12 cellular contexts compared by ENCODE assay signal in genomic region chr14:75615200-75615599, GRCh38. TPM values are rescaled to one million over a fixed set of nuclear protein-coding genes. Genes with fewer than 3 reads are reported as not detected.
A peak's percentile ranks its signal among the peaks of the same experiment; 100 is the strongest.
DNase-seq lines count a peak whose midpoint lies in the region; ATAC-seq and TF ChIP-seq lines count a peak whose summit lies in the region.
"Had no signal": no experiment of that assay in that cellular context is flagged by ENCODE, and none has a peak within 500 bp of the region (broad histone marks: within the 10 kb centered on the region; RNA-seq: fewer than 3 reads in every experiment).

No MANE protein-coding gene starts in this region.

- H3K4me3 ChIP-seq in thoracic aorta (no peak overlapping the region), esophagus squamous epithelium (no peak overlapping the region)
- H3K4me3 ChIP-seq: HAP-1, testis had no signal

- H3K9me3 ChIP-seq in thoracic aorta (no peaks in the 10 kb centered on the region), esophagus squamous epithelium (no peaks in the 10 kb centered on the region)
- H3K9me3 ChIP-seq: HAP-1, testis had no signal

- H3K27me3 ChIP-seq in thoracic aorta (replicated peaks; ENCODE audit: insufficient read depth): no peaks in the 10 kb centered on the region
- no peaks in the 10 kb centered on the region for H3K27me3 ChIP-seq in esophagus squamous epithelium
- H3K27me3 ChIP-seq: testis had no signal

- H3K4me1 ChIP-seq in thoracic aorta (ENCODE audit: control insufficient read depth in 1 of 2, low read depth in 2 of 2): peaks cover 6 to 9% of the 10 kb centered on the region in 2 donors
- H3K4me1 ChIP-seq in esophagus squamous epithelium: peaks cover 7 to 21% (median 7%) of the 10 kb centered on the region in 3 donors
- H3K4me1 ChIP-seq: HAP-1 had no signal

- peak overlapping the region in 1 of 2 donors; percentile 36 for H3K27ac ChIP-seq in thoracic aorta
- H3K27ac ChIP-seq in esophagus squamous epithelium: peak overlapping the region in 2 of 4 donors; percentile 18 to 50
- H3K27ac ChIP-seq: testis had no signal

- TF ChIP-seq CTCF in thoracic aorta (IDR thresholded peaks at IDR 0.05): no peak
- TF ChIP-seq CTCF in esophagus squamous epithelium (IDR thresholded peaks at IDR 0.05): no peak

- in situ Hi-C loops in KBM-7 (cut with MboI; ENCODE audit: low pct_unique_long_range_greater_than_20kb, low sequenced_read_pairs): no loop called here

- 50 to 75% methylated on average over 4 of the region's 4 CpGs for WGBS in esophagus squamous epithelium, 2 donors

- no peak for TF ChIP-seq POLR2A in esophagus squamous epithelium (IDR thresholded peaks at IDR 0.05)

- DNase-seq in KBM-7 (peak; percentile 98), SKM-1 (lab: John Stamatoyannopoulos, UW; ENCODE audit: unreplicated experiment) (peak; percentile 51), left colon (no peak), thoracic aorta (ENCODE audit: low spot score) (no peak), A172 (ENCODE audit: low spot score) (no peak), esophagus squamous epithelium (lab: John Stamatoyannopoulos, UW) (no peak), dermis blood vessel endothelial cell (no peak)
- DNase-seq: activated CD8-positive, alpha-beta memory T cell treated with anti-CD3 and anti-CD28 coated beads for 24 hours; activated naive CD4-positive, alpha-beta T cell treated with anti-CD3 and anti-CD28 coated beads, Interleukin-2, amount 10 ng/mL, durations not matched to agents 7 days and 5 days; NCI-H187; testis had no signal

- no peaks in the 10 kb centered on the region for H3K36me3 ChIP-seq in thoracic aorta
- H3K36me3 ChIP-seq in esophagus squamous epithelium: no peaks in the 10 kb centered on the region
- H3K36me3 ChIP-seq: HAP-1 had no signal

- ATAC-seq in left colon: peak; percentile 67
- peak; percentile 8 for ATAC-seq in thoracic aorta (ENCODE audit: insufficient number of reproducible peaks, low FRiP score, low read depth)

- intact Hi-C loops in left colon (cut with DNase I, micrococcal nuclease) (no loop called here), esophagus squamous epithelium (cut with DNase I) (no loop called here)

RNA-seq across cellular contexts. Expression of gene FLVCR2, which starts 36.8 kb away (rescaled TPM):
- total RNA-seq in left colon (10 to 100 TPM; 19.8 to 42.1 TPM), thoracic aorta (1 to 10 TPM; 6.2 to 8.3 TPM), esophagus squamous epithelium (1 to 10 TPM; 1.1 to 7.6 (median 3.8) TPM), dermis blood vessel endothelial cell (10.6 and 15.8 TPM in 2 replicates)
- 0.59 and 0.65 TPM in 2 replicates for total RNA-seq in A172 (2014; rRNA removed; shearing (Covaris generic))

RNA-seq across cellular contexts. Expression of gene ERG28, which starts 45.5 kb away (rescaled TPM):
- total RNA-seq in left colon: 10 to 100 TPM; 16.2 to 27.7 TPM
- 1 to 10 TPM; 7.6 to 7.7 TPM for total RNA-seq in thoracic aorta
- total RNA-seq in A172 (2014; rRNA removed; shearing (Covaris generic)): 6.1 and 6.4 TPM in 2 replicates
- total RNA-seq in esophagus squamous epithelium: 10 to 100 TPM; 14.5 to 23.2 (median 19.4) TPM
- 5.3 and 7.6 TPM in 2 replicates for total RNA-seq in dermis blood vessel endothelial cell

RNA-seq across cellular contexts. Expression of gene TTLL5, which starts 45.8 kb away (rescaled TPM):
- 10 to 100 TPM; 25.9 to 34.1 TPM for total RNA-seq in left colon
- total RNA-seq in thoracic aorta: 10 to 100 TPM; 34.7 to 47.9 TPM
- total RNA-seq in A172 (2014; rRNA removed; shearing (Covaris generic)): 10.1 and 16.8 TPM in 2 replicates
- 10 to 100 TPM; 14.2 to 27.1 (median 21.2) TPM for total RNA-seq in esophagus squamous epithelium
- total RNA-seq in dermis blood vessel endothelial cell: 36.9 and 41.7 TPM in 2 replicates

Comparison
In these comparisons a context has a peak if more than half of its experiments do, and no peak if none do; other contexts are left out.
1. DNase-seq: peak in KBM-7 (single experiment) and SKM-1 (single experiment); none in left colon (0 of 2), thoracic aorta (single experiment), A172 (single experiment), esophagus squamous epithelium (single experiment) and dermis blood vessel endothelial cell (single experiment).